8 cellular contexts compared by ENCODE assay signal in genomic region chr9:104863180-104863883, GRCh38.
A peak's percentile ranks its signal among the peaks of the same experiment; 100 is the strongest.
DNase-seq lines count a peak whose midpoint lies in the region; ATAC-seq and TF ChIP-seq lines count a peak whose summit lies in the region.

No MANE protein-coding gene starts in this region.

- peak; percentile 30 for DNase-seq in NCI-H146 (lab: John Stamatoyannopoulos, UW)
- no peak for DNase-seq in NCI-H146 treated with DMSO at 0.1 percent for 48 hours (lab: John Stamatoyannopoulos, UW; ENCODE audit: unreplicated experiment)
- DNase-seq in HCEC 1CT = peak; percentile 89
- DNase-seq in LNCaP clone FGC (ENCODE audit: low read depth) = peak; percentile 61
- peak; percentile 62 for DNase-seq in RPMI8226
- DNase-seq in adrenal gland = peak; percentile 50 to 84 (median 63)
- no peak for DNase-seq in left ventricle myocardium superior
- peak; percentile 79 for DNase-seq in putamen (ENCODE audit: low spot score)

- 16 to 21% (median 19%) methylated on average over 4 of the region's 4 CpGs for WGBS in adrenal gland, 4 donors

- H3K27me3 ChIP-seq in adrenal gland = no peaks in the 10 kb centered on the region

- intact Hi-C loops in adrenal gland (cut with DNase I) = loop anchor here in 1 of 2 donors (10.0 kb wide), 2 partner anchors 51 to 291 kb away; no protein-coding TSS in a partner anchor
- intact Hi-C loops in left ventricle myocardium superior (cut with micrococcal nuclease) = loop anchor here (5.0 to 10.0 kb wide), 4 partner anchors 61 to 551 kb away; partner anchors contain the start of gene ABCA1

- peak overlapping the region; percentile 8 to 93 (median 47) for H3K27ac ChIP-seq in adrenal gland

- peak; percentile 89 for TF ChIP-seq CTCF in LNCaP clone FGC (IDR thresholded peaks at IDR 0.05; ENCODE audit: control insufficient read depth, extremely low read depth, insufficient read depth)
- TF ChIP-seq CTCF in adrenal gland (IDR thresholded peaks at IDR 0.05) = peak; percentile 52 to 81 (median 76)

- no peaks in the 10 kb centered on the region for H3K9me3 ChIP-seq in adrenal gland (replicated peaks in 1 of 3)

- no peak for TF ChIP-seq POLR2A in adrenal gland (IDR thresholded peaks at IDR 0.05)

- H3K4me3 ChIP-seq in LNCaP clone FGC (ENCODE audit: low read depth, low read length) (no peak overlapping the region), adrenal gland (no peak overlapping the region)

- H3K4me1 ChIP-seq in adrenal gland (replicated peaks in 1 of 2) = peaks cover 63 to 75% of the 10 kb centered on the region in 2 donors

- ATAC-seq in left ventricle myocardium superior = peak; percentile 74

- peaks cover 0 to 60% of the 10 kb centered on the region in 2 donors for H3K36me3 ChIP-seq in adrenal gland (replicated peaks in 1 of 2)

Comparison
In these comparisons a context has a peak if more than half of its experiments do, and no peak if none do; other contexts are left out.
1. DNase-seq: peak in NCI-H146 (single experiment), HCEC 1CT (single experiment), LNCaP clone FGC (single experiment), RPMI8226 (single experiment), adrenal gland (7 of 7) and putamen (single experiment); none in NCI-H146 treated with DMSO at 0.1 percent for 48 hours (single experiment) and left ventricle myocardium superior (single experiment).